Comparison of ENCODE assay signal across 31 cellular contexts in genomic region chr9:123702477-123702876, GRCh38.
"Had no signal": no experiment of that assay in that cellular context is flagged by ENCODE, and none has a peak within 500 bp of the region (broad histone marks: within the 10 kb centered on the region; RNA-seq: fewer than 3 reads in every experiment).

No MANE protein-coding gene starts in this region.

- H3K27ac ChIP-seq: adrenal gland, body of pancreas, esophagus muscularis mucosa, foreskin keratinocyte, gastrocnemius medialis, heart left ventricle, WERI-Rb-1 had no signal

- H3K36me3 ChIP-seq: adrenal gland, esophagus muscularis mucosa, gastrocnemius medialis, WERI-Rb-1 had no signal

- H3K4me1 ChIP-seq: adrenal gland, body of pancreas, foreskin keratinocyte had no signal

- H3K4me3 ChIP-seq: adrenal gland, body of pancreas, esophagus muscularis mucosa, gastrocnemius medialis, heart left ventricle had no signal

- FAIRE-seq: colon had no signal

- H3K27me3 ChIP-seq: adrenal gland, body of pancreas, esophagus muscularis mucosa, foreskin keratinocyte, gastrocnemius medialis, heart left ventricle had no signal

- DNase-seq: activated B cell treated with CpG ODN at 0.5 μM for 24 hours; activated CD4-positive, alpha-beta memory T cell treated with anti-CD3 and anti-CD28 coated beads, Interleukin-2, amount 10 ng/mL, durations not matched to agents 7 days and 5 days; activated CD4-positive, alpha-beta T cell treated with anti-CD3 and anti-CD28 coated beads for 36 hours; activated CD4-positive, alpha-beta T cell treated with anti-CD3 and anti-CD28 coated beads, Interleukin-2, amount 10 ng/mL, durations not matched to agents 7 days and 5 days; activated CD4-positive, alpha-beta T cell treated with anti-CD3 and anti-CD28 coated beads, Interleukin-2, amount 50 U/mL, for 4 hours; activated CD4-positive, CD25-positive, alpha-beta regulatory T cell treated with anti-CD3 and anti-CD28 coated beads, Interleukin-2, amount 50 U/mL, for 72 hours; activated CD8-positive, alpha-beta memory T cell treated with anti-CD3 and anti-CD28 coated beads, Interleukin-2, amount 50 U/mL, for 48 hours; activated gamma-delta T cell; activated naive CD4-positive, alpha-beta T cell; activated naive CD4-positive, alpha-beta T cell treated with anti-CD3 and anti-CD28 coated beads, Interleukin-2, amount 10 ng/mL, durations not matched to agents 7 days and 5 days; activated naive CD8-positive, alpha-beta T cell treated with anti-CD3 and anti-CD28 coated beads for 36 hours; activated naive CD8-positive, alpha-beta T cell treated with anti-CD3 and anti-CD28 coated beads, Interleukin-2, amount 50 U/mL, for 24 hours; activated T-cell treated with anti-CD3 and anti-CD28 coated beads for 4 hours; activated T-cell treated with anti-CD3 and anti-CD28 coated beads, Interleukin-2, amount 50 U/mL, for 24 hours; activated T-cell treated with anti-CD3 and anti-CD28 coated beads, Interleukin-2, amount 50 U/mL, for 72 hours; adrenal gland; amygdala; aorta; body of pancreas; caudate nucleus; effector CD8-positive, alpha-beta T cell; foreskin keratinocyte; gastrocnemius medialis; glutamatergic neuron; heart left ventricle; T-helper 1 cell; T-helper 17 cell; T1000; WERI-Rb-1 had no signal
